Comparison of ENCODE assay signal across 26 cellular contexts in the genomic region with DNA sequence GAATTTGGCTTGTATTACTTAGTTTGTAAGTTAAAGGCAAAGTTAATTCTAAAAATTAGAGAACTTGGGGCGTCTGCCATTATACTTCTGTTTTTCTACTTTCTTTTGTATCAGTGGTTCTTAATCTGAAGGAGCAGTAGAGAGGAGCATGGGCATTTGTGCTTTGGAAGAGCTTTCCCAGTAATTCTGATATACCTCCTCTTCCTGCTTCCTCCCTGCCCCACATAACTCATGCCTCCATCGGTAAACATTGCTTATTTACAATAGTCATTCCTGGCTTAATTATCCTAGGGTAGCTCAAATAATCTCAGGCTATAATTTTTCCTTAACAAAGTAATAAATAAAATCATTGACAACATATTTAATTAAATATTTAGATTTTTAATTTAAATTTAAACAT. TPM values are rescaled to one million over a fixed set of nuclear protein-coding genes. Genes with fewer than 3 reads are reported as not detected.
"Had no signal": no experiment of that assay in that cellular context is flagged by ENCODE, and none has a peak within 500 bp of the region (broad histone marks: within the 10 kb centered on the region; RNA-seq: fewer than 3 reads in every experiment).

No MANE protein-coding gene starts in this region.

- H3K27me3 ChIP-seq: esophagus squamous epithelium, hepatocyte, right atrium auricular region, transverse colon had no signal

- H3K4me1 ChIP-seq: esophagus squamous epithelium, right atrium auricular region, transverse colon had no signal

- H3K4me3 ChIP-seq: coronary artery, esophagus squamous epithelium, hepatocyte, right atrium auricular region, skin epidermis, transverse colon had no signal

- H3K9me3 ChIP-seq: esophagus squamous epithelium, right atrium auricular region, transverse colon had no signal

- H3K27ac ChIP-seq: coronary artery, esophagus squamous epithelium, hepatocyte, right atrium auricular region, skin epidermis, transverse colon had no signal

- DNase-seq: activated B cell treated with CpG ODN at 0.5 μM for 24 hours; activated CD4-positive, alpha-beta T cell treated with anti-CD3 and anti-CD28 coated beads for 48 hours; activated CD8-positive, alpha-beta memory T cell treated with anti-CD3 and anti-CD28 coated beads, Interleukin-2, amount 50 U/mL, for 4 hours; activated CD8-positive, alpha-beta T cell treated with anti-CD3 and anti-CD28 coated beads, Interleukin-2, amount 10 ng/mL, durations not matched to agents 7 days and 5 days; activated gamma-delta T cell; activated T-cell treated with anti-CD3 and anti-CD28 coated beads, Interleukin-2, amount 50 U/mL, for 72 hours; caudate nucleus; effector CD4-positive, alpha-beta T cell; esophagus squamous epithelium; islet precursor cell; mesenchymal stem cell; natural killer cell; stimulated activated CD4-positive, alpha-beta T cell treated with anti-CD3 and anti-CD28 coated beads, Interleukin-15, amount 100 ng/mL, for 24 hours; stimulated activated CD4-positive, alpha-beta T cell treated with anti-CD3 and anti-CD28 coated beads, Interleukin-4, amount 100 ng/mL, for 24 hours; stimulated activated naive CD8-positive, alpha-beta T cell treated with anti-CD3 and anti-CD28 coated beads, Interleukin-15, Interleukin-2, amounts not matched to agents 100 U/mL and 50 U/mL, for 24 hours; transverse colon had no signal

- H3K36me3 ChIP-seq: esophagus squamous epithelium, right atrium auricular region, transverse colon had no signal

- ATAC-seq: activated CD8-positive, alpha-beta T cell treated with anti-CD3 and anti-CD28 coated beads, Interleukin-2, amount 10 ng/mL, durations not matched to agents 7 days and 5 days; activated naive CD4-positive, alpha-beta T cell treated with anti-CD3 and anti-CD28 coated beads, Interleukin-2, amount 50 U/mL, for 72 hours; activated T-cell treated with anti-CD3 and anti-CD28 coated beads, Interleukin-2, amount 50 U/mL, for 72 hours; natural killer cell; stimulated activated naive CD8-positive, alpha-beta T cell treated with anti-CD3 and anti-CD28 coated beads, Interleukin-15, Interleukin-2, amounts not matched to agents 100 U/mL and 50 U/mL, for 24 hours had no signal

RNA-seq across cellular contexts. Expression of a gene that starts 37.1 kb away (rescaled TPM):
- total RNA-seq: activated B cell treated with CpG ODN at 0.5 μM for 24 hours; activated CD8-positive, alpha-beta T cell treated with anti-CD3 and anti-CD28 coated beads, Interleukin-2, amount 10 ng/mL, durations not matched to agents 7 days and 5 days; activated naive CD4-positive, alpha-beta T cell treated with anti-CD3 and anti-CD28 coated beads, Interleukin-2, amount 50 U/mL, for 72 hours; activated T-cell treated with anti-CD3 and anti-CD28 coated beads, Interleukin-2, amount 50 U/mL, for 72 hours; endothelial cell of umbilical vein; fibroblast of villous mesenchyme; natural killer cell had no signal

RNA-seq across cellular contexts. Expression of a gene that starts 42.1 kb away (rescaled TPM):
- total RNA-seq: activated B cell treated with CpG ODN at 0.5 μM for 24 hours; activated CD8-positive, alpha-beta T cell treated with anti-CD3 and anti-CD28 coated beads, Interleukin-2, amount 10 ng/mL, durations not matched to agents 7 days and 5 days; activated naive CD4-positive, alpha-beta T cell treated with anti-CD3 and anti-CD28 coated beads, Interleukin-2, amount 50 U/mL, for 72 hours; activated T-cell treated with anti-CD3 and anti-CD28 coated beads, Interleukin-2, amount 50 U/mL, for 72 hours; endothelial cell of umbilical vein; fibroblast of villous mesenchyme; glomerular endothelial cell; hepatocyte; natural killer cell; omental fat pad; progenitor cell of endocrine pancreas; right atrium auricular region; transverse colon had no signal
